ENCODE assay signal across 14 cellular contexts in genomic region chr11:2519879-2520735, GRCh38.
A peak's percentile ranks its signal among the peaks of the same experiment; 100 is the strongest.
DNase-seq lines count a peak whose midpoint lies in the region; ATAC-seq, FAIRE-seq and TF ChIP-seq lines count a peak whose summit lies in the region.
"Had no signal": no experiment of that assay in that cellular context is flagged by ENCODE, and none has a peak within 500 bp of the region (broad histone marks: within the 10 kb centered on the region; RNA-seq: fewer than 3 reads in every experiment).

No MANE protein-coding gene starts in this region.

- no peaks in the 10 kb centered on the region for H3K4me1 Mint-ChIP-seq in H9
- H3K4me1 Mint-ChIP-seq in activated T-cell treated with anti-CD3 and anti-CD28 coated beads, Interleukin-2, amount 50 U/mL, for 4 hours (ENCODE audit: low read depth), result peaks cover 3% of the 10 kb centered on the region

- H4K8ac ChIP-seq in H9 (replicated peaks; ENCODE audit: insufficient read length, low read depth, low read length), result no peak overlapping the region

- in situ Hi-C loops in gastrocnemius medialis (cut with MboI; ENCODE audit: low sequenced_read_pairs in 4 of 4), result loop anchor here in 1 of 4 donors (10.0 kb wide), 1 partner anchor 85 kb away; no protein-coding TSS in a partner anchor

- no peak overlapping the region for H2BK12ac ChIP-seq in H9 (ENCODE audit: insufficient read length, low read depth, low read length)

- H4K5ac ChIP-seq in H9 (ENCODE audit: insufficient read length, low read depth, low read length), result no peak overlapping the region

- WGBS in H9 (ENCODE audit: extremely low coverage, insufficient read length, low lambda C conversion rate), result no CpG with 5 or more reads among the region's 22 CpGs

- H3K79me1 ChIP-seq in H9 (ENCODE audit: insufficient read depth, low read depth, low read length, poor library complexity, severe bottlenecking), result no peaks in the 10 kb centered on the region

- H3K4me3 ChIP-seq in kidney (ENCODE audit: low read length in 2 of 2) (no peak overlapping the region), gastrocnemius medialis (no peak overlapping the region)

- H3K27ac ChIP-seq in H9 (ENCODE audit: insufficient read length, low read depth, low read length) (no peak overlapping the region), kidney (ENCODE audit: low read depth in 2 of 2, low read length in 2 of 2) (no peak overlapping the region), gastrocnemius medialis (no peak overlapping the region)
- H3K27ac ChIP-seq: parathyroid adenoma had no signal

- no peak overlapping the region for H2BK5ac ChIP-seq in H9 (ENCODE audit: insufficient read length, low read length)

- no peak overlapping the region for H3K18ac ChIP-seq in H9 (ENCODE audit: insufficient read length, low read depth, low read length)

- H3K4me1 ChIP-seq in H9 (ENCODE audit: insufficient read depth, low read length) (no peaks in the 10 kb centered on the region), kidney (ENCODE audit: control insufficient read depth in 1 of 2, insufficient read depth in 1 of 2, low read depth in 1 of 2, low read length in 2 of 2) (peaks cover 0 to 12% of the 10 kb centered on the region in 2 donors), gastrocnemius medialis (no peaks in the 10 kb centered on the region)

- no peak overlapping the region for H4K91ac ChIP-seq in H9 (ENCODE audit: insufficient read length, low read depth, low read length)

- H2AK5ac ChIP-seq in H9 (ENCODE audit: insufficient read length, low read length), result no peak overlapping the region

- TF ChIP-seq POLR2A in gastrocnemius medialis (IDR thresholded peaks at IDR 0.05), result no peak

- ATAC-seq in activated T-cell treated with anti-CD3 and anti-CD28 coated beads, Interleukin-2, amount 50 U/mL, for 4 hours, result no peak
- ATAC-seq in gastrocnemius medialis, result no peak

- no peaks in the 10 kb centered on the region for H3K9me3 Mint-ChIP-seq in H9
- H3K9me3 Mint-ChIP-seq in activated T-cell treated with anti-CD3 and anti-CD28 coated beads, Interleukin-2, amount 50 U/mL, for 4 hours, result no peaks in the 10 kb centered on the region
- H3K9me3 Mint-ChIP-seq: CD4-positive, CD25-positive, alpha-beta regulatory T cell had no signal

- DNase-seq in H9 (peak; percentile 13), kidney (peak; percentile 64), gastrocnemius medialis (peak; percentile 1 to 10), AG08395 (ENCODE audit: low spot score) (no peak)
- DNase-seq in activated T-cell treated with anti-CD3 and anti-CD28 coated beads, Interleukin-2, amount 50 U/mL, for 4 hours, result peak; percentile 5
- no peak for DNase-seq in NK-92 treated with Interleukin-12 subunit alpha and Interleukin-12 subunit beta, amount 100 ng/mL, for 24 hours (lab: John Stamatoyannopoulos, UW)
- no peak for DNase-seq in stimulated activated CD4-positive, alpha-beta T cell treated with anti-CD3 and anti-CD28 coated beads, Interleukin-15, amount 100 ng/mL, for 24 hours
- DNase-seq: CD4-positive, CD25-positive, alpha-beta regulatory T cell; mammary epithelial cell; NCI-H1092; NCI-H446 treated with DMSO at 0.1 percent for 48 hours; stimulated activated naive CD4-positive, alpha-beta T cell treated with Interleukin-2 at 50 U/mL for 16 hours had no signal

- H2BK15ac ChIP-seq in H9 (ENCODE audit: low read depth, low read length), result no peak overlapping the region

- no peaks in the 10 kb centered on the region for H3K36me3 Mint-ChIP-seq in H9 (ENCODE audit: insufficient read depth in 1 of 3, low read depth in 3 of 3)
- H3K36me3 Mint-ChIP-seq in activated T-cell treated with anti-CD3 and anti-CD28 coated beads, Interleukin-2, amount 50 U/mL, for 4 hours (ENCODE audit: insufficient read depth), result no peaks in the 10 kb centered on the region

- H3K36me3 ChIP-seq in kidney (ENCODE audit: control insufficient read depth in 1 of 2, insufficient read depth in 2 of 2, low read length in 2 of 2), result no peaks in the 10 kb centered on the region
- H3K36me3 ChIP-seq in gastrocnemius medialis, result no peaks in the 10 kb centered on the region

- no peak overlapping the region for H3K27ac Mint-ChIP-seq in H9
- H3K27ac Mint-ChIP-seq: CD4-positive, CD25-positive, alpha-beta regulatory T cell had no signal

- H3K23ac ChIP-seq in H9 (ENCODE audit: insufficient read length, low read depth, low read length), result no peak overlapping the region

- intact Hi-C loops in kidney (cut with DNase I) (no loop called here), gastrocnemius medialis (cut with DNase I; ENCODE audit: low total_unique reads) (no loop called here)

- H3K4ac ChIP-seq in H9 (ENCODE audit: low read depth, low read length), result no peak overlapping the region

- FAIRE-seq in kidney (lab: Jason Lieb, UNC), result no peak
- FAIRE-seq: G401.6 had no signal

- TF ChIP-seq CTCF in H9 (conservative IDR thresholded peaks at IDR 0.05) (no peak), kidney (IDR thresholded peaks at IDR 0.05; ENCODE audit: borderline replicate concordance, extremely low read depth, insufficient read depth) (no peak), gastrocnemius medialis (IDR thresholded peaks at IDR 0.05 in 4 of 5, conservative IDR thresholded peaks at IDR 0.05 in 1 of 5) (no peak)

- no peak overlapping the region for H2BK120ac ChIP-seq in H9 (ENCODE audit: low read depth, low read length, poor library complexity, severe bottlenecking)

- H3K27me3 ChIP-seq in H9 (ENCODE audit: insufficient read depth, low read length) (no peaks in the 10 kb centered on the region; the same call in 1 of the 2 replicates), gastrocnemius medialis (no peaks in the 10 kb centered on the region)

- H2AFZ ChIP-seq in H9 (ENCODE audit: low read length), result no peak overlapping the region
- H2AFZ ChIP-seq: parathyroid adenoma had no signal

- H3K9ac ChIP-seq in H9 (ENCODE audit: extremely low read depth, insufficient read length, low read length) (no peak overlapping the region), kidney (ENCODE audit: low read length in 2 of 2) (peak overlapping the region in 1 of 2 donors; percentile 19)
- H3K9ac ChIP-seq: parathyroid adenoma had no signal

- no peak overlapping the region for H2BK20ac ChIP-seq in H9 (ENCODE audit: low read depth, low read length, poor library complexity, severe bottlenecking)

- no peak overlapping the region for H3K4me3 Mint-ChIP-seq in H9
- H3K4me3 Mint-ChIP-seq in activated T-cell treated with anti-CD3 and anti-CD28 coated beads, Interleukin-2, amount 50 U/mL, for 4 hours, result no peak overlapping the region
- H3K4me3 Mint-ChIP-seq: CD4-positive, CD25-positive, alpha-beta regulatory T cell had no signal

- no peaks in the 10 kb centered on the region for H3K23me2 ChIP-seq in H9 (ENCODE audit: insufficient read length, low read depth, low read length, poor library complexity, severe bottlenecking)

- H4K20me1 ChIP-seq in H9 (ENCODE audit: control insufficient read depth, insufficient read depth, insufficient read length), result no peaks in the 10 kb centered on the region

- H3T11ph ChIP-seq in H9 (ENCODE audit: low read length), result no peak overlapping the region

- H3K4me2 ChIP-seq in H9 (ENCODE audit: insufficient read depth, insufficient read length, low read length), result no peak overlapping the region

- H3K9me3 ChIP-seq in H9 (ENCODE audit: control insufficient read depth, low read depth, low read length), result no peaks in the 10 kb centered on the region
- H3K9me3 ChIP-seq in kidney (ENCODE audit: control insufficient read depth in 1 of 2, low read length in 2 of 2), result no peaks in the 10 kb centered on the region
- no peaks in the 10 kb centered on the region for H3K9me3 ChIP-seq in gastrocnemius medialis

- no peak overlapping the region for H3K56ac ChIP-seq in H9 (ENCODE audit: insufficient read length, low read depth, low read length)

- peaks cover 70% of the 10 kb centered on the region for H3K27me3 Mint-ChIP-seq in H9 (ENCODE audit: low read depth)
- no peaks in the 10 kb centered on the region for H3K27me3 Mint-ChIP-seq in activated T-cell treated with anti-CD3 and anti-CD28 coated beads, Interleukin-2, amount 50 U/mL, for 4 hours (ENCODE audit: low read depth)
- H3K27me3 Mint-ChIP-seq: CD4-positive, CD25-positive, alpha-beta regulatory T cell had no signal

- no peaks in the 10 kb centered on the region for H3K79me2 ChIP-seq in H9 (ENCODE audit: insufficient read depth, low read length)
- H3K79me2 ChIP-seq: parathyroid adenoma had no signal

- H3K14ac ChIP-seq in H9 (ENCODE audit: insufficient read depth, low read length), result no peak overlapping the region

Comparison
In these comparisons a context has a peak if more than half of its experiments do, and no peak if none do; other contexts are left out.
1. DNase-seq: peak in H9 (single experiment), activated T-cell treated with anti-CD3 and anti-CD28 coated beads, Interleukin-2, amount 50 U/mL, for 4 hours (single experiment), kidney (single experiment) and gastrocnemius medialis (2 of 2); none in NK-92 treated with Interleukin-12 subunit alpha and Interleukin-12 subunit beta, amount 100 ng/mL, for 24 hours (single experiment), AG08395 (single experiment) and stimulated activated CD4-positive, alpha-beta T cell treated with anti-CD3 and anti-CD28 coated beads, Interleukin-15, amount 100 ng/mL, for 24 hours (single experiment).